23 cellular contexts compared by ENCODE assay signal in genomic region chr1:53644909-53645689, GRCh38.
DNase-seq lines count a peak whose midpoint lies in the region; ATAC-seq and TF ChIP-seq lines count a peak whose summit lies in the region.
"Had no signal": no experiment of that assay in that cellular context is flagged by ENCODE, and none has a peak within 500 bp of the region (broad histone marks: within the 10 kb centered on the region; RNA-seq: fewer than 3 reads in every experiment).

No MANE protein-coding gene starts in this region.

- H3K27ac Mint-ChIP-seq in activated naive CD8-positive, alpha-beta T cell treated with anti-CD3 and anti-CD28 coated beads, Interleukin-2, amount 50 U/mL, for 24 hours: no peak overlapping the region
- H3K27ac Mint-ChIP-seq in activated naive CD8-positive, alpha-beta T cell treated with anti-CD3 and anti-CD28 coated beads for 36 hours: no peak overlapping the region
- H3K27ac Mint-ChIP-seq: activated CD4-positive, alpha-beta T cell treated with anti-CD3 and anti-CD28 coated beads, Interleukin-2, amount 10 ng/mL, durations not matched to agents 7 days and 5 days; activated naive CD4-positive, alpha-beta T cell treated with anti-CD3 and anti-CD28 coated beads, Interleukin-2, amount 50 U/mL, for 72 hours; progenitor cell of endocrine pancreas had no signal

- peaks cover 0 to 76% of the 10 kb centered on the region in 2 experiments for H3K27me3 ChIP-seq in mesenchymal stem cell (ENCODE audit: control insufficient read depth in 1 of 2, insufficient read depth in 1 of 2, low read length in 2 of 2)
- H3K27me3 ChIP-seq in upper lobe of right lung: no peaks in the 10 kb centered on the region
- H3K27me3 ChIP-seq: upper lobe of left lung had no signal

- H4K91ac ChIP-seq in mesenchymal stem cell (ENCODE audit: low read length): no peak overlapping the region

- peak; percentile 16 for ATAC-seq in activated naive CD8-positive, alpha-beta T cell treated with anti-CD3 and anti-CD28 coated beads, Interleukin-2, amount 50 U/mL, for 24 hours
- no peak for ATAC-seq in upper lobe of right lung
- ATAC-seq in HG02970 (IDR thresholded peaks at IDR 0.05; ENCODE audit: low FRiP score, unreplicated experiment): no peak
- ATAC-seq: activated naive CD4-positive, alpha-beta T cell treated with anti-CD3 and anti-CD28 coated beads, Interleukin-2, amount 50 U/mL, for 72 hours; K562 had no signal

- no peak for TF ChIP-seq CTCF in upper lobe of right lung (IDR thresholded peaks at IDR 0.05)

- H3K4me1 Mint-ChIP-seq in activated naive CD8-positive, alpha-beta T cell treated with anti-CD3 and anti-CD28 coated beads, Interleukin-2, amount 50 U/mL, for 24 hours: no peaks in the 10 kb centered on the region
- no peaks in the 10 kb centered on the region for H3K4me1 Mint-ChIP-seq in activated naive CD8-positive, alpha-beta T cell treated with anti-CD3 and anti-CD28 coated beads for 36 hours
- H3K4me1 Mint-ChIP-seq: activated CD4-positive, alpha-beta T cell treated with anti-CD3 and anti-CD28 coated beads, Interleukin-2, amount 10 ng/mL, durations not matched to agents 7 days and 5 days had no signal

- H2BK15ac ChIP-seq in mesenchymal stem cell (ENCODE audit: low read depth, poor library complexity, severe bottlenecking): no peak overlapping the region

- DNase-seq in activated naive CD8-positive, alpha-beta T cell treated with anti-CD3 and anti-CD28 coated beads, Interleukin-2, amount 50 U/mL, for 24 hours: no peak
- DNase-seq in activated naive CD8-positive, alpha-beta T cell treated with anti-CD3 and anti-CD28 coated beads for 36 hours: no peak
- DNase-seq in dermis blood vessel endothelial cell (peak; percentile 34), mesenchymal stem cell (peak; percentile 18), upper lobe of right lung (peak; percentile 10), NCI-H187 (lab: John Stamatoyannopoulos, UW) (no peak)
- DNase-seq in activated CD4-positive, alpha-beta T cell treated with anti-CD3 and anti-CD28 coated beads for 48 hours: no peak
- DNase-seq: activated CD4-positive, alpha-beta T cell treated with anti-CD3 and anti-CD28 coated beads, Interleukin-2, amount 10 ng/mL, durations not matched to agents 7 days and 5 days; effector CD4-positive, alpha-beta T cell; erythroblast; hippocampal formation; NCI-H1694; NCI-H2171; NCI-H526; T-helper 2 cell had no signal

- no peak overlapping the region for H4K8ac ChIP-seq in mesenchymal stem cell (ENCODE audit: low read length)

- no peak overlapping the region for H2AK5ac ChIP-seq in mesenchymal stem cell (ENCODE audit: low read length, severe bottlenecking)

- H3K4me3 Mint-ChIP-seq in activated naive CD8-positive, alpha-beta T cell treated with anti-CD3 and anti-CD28 coated beads, Interleukin-2, amount 50 U/mL, for 24 hours: no peak overlapping the region
- H3K4me3 Mint-ChIP-seq in activated naive CD8-positive, alpha-beta T cell treated with anti-CD3 and anti-CD28 coated beads for 36 hours: no peak overlapping the region
- H3K4me3 Mint-ChIP-seq: activated CD4-positive, alpha-beta T cell treated with anti-CD3 and anti-CD28 coated beads, Interleukin-2, amount 10 ng/mL, durations not matched to agents 7 days and 5 days; neural crest cell had no signal

- H2BK5ac ChIP-seq in mesenchymal stem cell (ENCODE audit: low read depth, low read length, poor library complexity, severe bottlenecking): no peak overlapping the region

- no peak overlapping the region for H2BK12ac ChIP-seq in mesenchymal stem cell (ENCODE audit: low read length in 2 of 2)

- intact Hi-C loops in upper lobe of right lung (cut with DNase I): no loop called here

- H3K79me1 ChIP-seq in mesenchymal stem cell (replicated peaks; ENCODE audit: low read length, poor library complexity, severe bottlenecking): peaks cover 39% of the 10 kb centered on the region

- H3K27ac ChIP-seq in mesenchymal stem cell (ENCODE audit: low read length, poor library complexity, severe bottlenecking) (no peak overlapping the region), upper lobe of right lung (no peak overlapping the region)
- H3K27ac ChIP-seq: SK-N-MC, skin epidermis, upper lobe of left lung had no signal

- H2BK120ac ChIP-seq in mesenchymal stem cell (ENCODE audit: low read depth, low read length): no peak overlapping the region

- no peak overlapping the region for H3K9ac ChIP-seq in mesenchymal stem cell (ENCODE audit: low read length)

- 79% methylated on average over 13 of the region's 14 CpGs for WGBS in mesenchymal stem cell

- H3K18ac ChIP-seq in mesenchymal stem cell (ENCODE audit: low read depth in 1 of 2, low read length in 2 of 2): no peak overlapping the region

- H2AFZ ChIP-seq in mesenchymal stem cell (ENCODE audit: low read depth, low read length): no peak overlapping the region

- no peak overlapping the region for H3K23ac ChIP-seq in mesenchymal stem cell (ENCODE audit: low read length in 2 of 2)

- H3K4me1 ChIP-seq in mesenchymal stem cell (ENCODE audit: control insufficient read depth, insufficient read depth, low read depth, low read length): peaks cover 24% of the 10 kb centered on the region
- H3K4me1 ChIP-seq in upper lobe of right lung: no peaks in the 10 kb centered on the region
- H3K4me1 ChIP-seq: upper lobe of left lung had no signal

- H3K4me3 ChIP-seq in mesenchymal stem cell (ENCODE audit: insufficient read depth in 1 of 2, low read depth in 1 of 2, low read length in 2 of 2): no peak overlapping the region
- H3K4me3 ChIP-seq in upper lobe of right lung: no peak overlapping the region
- H3K4me3 ChIP-seq: K562, SK-N-MC, skin epidermis, upper lobe of left lung had no signal

- H3K9me3 ChIP-seq in mesenchymal stem cell (ENCODE audit: control insufficient read depth, low read length) (no peaks in the 10 kb centered on the region), upper lobe of right lung (no peaks in the 10 kb centered on the region)
- H3K9me3 ChIP-seq: upper lobe of left lung had no signal

- no peak overlapping the region for H3K4me2 ChIP-seq in mesenchymal stem cell (ENCODE audit: low read length, poor library complexity, severe bottlenecking)

- H3K4ac ChIP-seq in mesenchymal stem cell (ENCODE audit: low read depth in 1 of 2, low read length in 2 of 2): no peak overlapping the region

- peaks cover 7% of the 10 kb centered on the region for H3K27me3 Mint-ChIP-seq in activated naive CD8-positive, alpha-beta T cell treated with anti-CD3 and anti-CD28 coated beads, Interleukin-2, amount 50 U/mL, for 24 hours
- H3K27me3 Mint-ChIP-seq in activated naive CD8-positive, alpha-beta T cell treated with anti-CD3 and anti-CD28 coated beads for 36 hours: peaks cover 4% of the 10 kb centered on the region

- peaks cover 0 to 13% of the 10 kb centered on the region in 2 experiments for H3K36me3 ChIP-seq in mesenchymal stem cell (ENCODE audit: control insufficient read depth in 1 of 2, insufficient read depth in 2 of 2, low read depth in 1 of 2, low read length in 2 of 2)
- H3K36me3 ChIP-seq in upper lobe of right lung: no peaks in the 10 kb centered on the region
- H3K36me3 ChIP-seq: upper lobe of left lung had no signal

- H3K14ac ChIP-seq in mesenchymal stem cell (ENCODE audit: low read length in 2 of 2): no peak overlapping the region

- H3K9me3 Mint-ChIP-seq in activated naive CD8-positive, alpha-beta T cell treated with anti-CD3 and anti-CD28 coated beads, Interleukin-2, amount 50 U/mL, for 24 hours: no peaks in the 10 kb centered on the region
- H3K9me3 Mint-ChIP-seq in activated naive CD8-positive, alpha-beta T cell treated with anti-CD3 and anti-CD28 coated beads for 36 hours: no peaks in the 10 kb centered on the region
- H3K9me3 Mint-ChIP-seq: activated CD4-positive, alpha-beta T cell treated with anti-CD3 and anti-CD28 coated beads, Interleukin-2, amount 10 ng/mL, durations not matched to agents 7 days and 5 days; activated naive CD4-positive, alpha-beta T cell treated with anti-CD3 and anti-CD28 coated beads, Interleukin-2, amount 50 U/mL, for 72 hours; neural crest cell had no signal

- no peaks in the 10 kb centered on the region for H3K36me3 Mint-ChIP-seq in activated naive CD8-positive, alpha-beta T cell treated with anti-CD3 and anti-CD28 coated beads, Interleukin-2, amount 50 U/mL, for 24 hours (ENCODE audit: low read depth)
- H3K36me3 Mint-ChIP-seq in activated naive CD8-positive, alpha-beta T cell treated with anti-CD3 and anti-CD28 coated beads for 36 hours: no peaks in the 10 kb centered on the region
- H3K36me3 Mint-ChIP-seq: activated naive CD4-positive, alpha-beta T cell treated with anti-CD3 and anti-CD28 coated beads, Interleukin-2, amount 50 U/mL, for 72 hours had no signal

Comparison
In these comparisons a context has a peak if more than half of its experiments do, and no peak if none do; other contexts are left out.
1. DNase-seq: peak in dermis blood vessel endothelial cell (single experiment), mesenchymal stem cell (single experiment) and upper lobe of right lung (single experiment); none in activated naive CD8-positive, alpha-beta T cell treated with anti-CD3 and anti-CD28 coated beads, Interleukin-2, amount 50 U/mL, for 24 hours (single experiment), activated naive CD8-positive, alpha-beta T cell treated with anti-CD3 and anti-CD28 coated beads for 36 hours (single experiment), NCI-H187 (0 of 2) and activated CD4-positive, alpha-beta T cell treated with anti-CD3 and anti-CD28 coated beads for 48 hours (single experiment).